2 cellular contexts compared by ENCODE assay signal in the genomic region with DNA sequence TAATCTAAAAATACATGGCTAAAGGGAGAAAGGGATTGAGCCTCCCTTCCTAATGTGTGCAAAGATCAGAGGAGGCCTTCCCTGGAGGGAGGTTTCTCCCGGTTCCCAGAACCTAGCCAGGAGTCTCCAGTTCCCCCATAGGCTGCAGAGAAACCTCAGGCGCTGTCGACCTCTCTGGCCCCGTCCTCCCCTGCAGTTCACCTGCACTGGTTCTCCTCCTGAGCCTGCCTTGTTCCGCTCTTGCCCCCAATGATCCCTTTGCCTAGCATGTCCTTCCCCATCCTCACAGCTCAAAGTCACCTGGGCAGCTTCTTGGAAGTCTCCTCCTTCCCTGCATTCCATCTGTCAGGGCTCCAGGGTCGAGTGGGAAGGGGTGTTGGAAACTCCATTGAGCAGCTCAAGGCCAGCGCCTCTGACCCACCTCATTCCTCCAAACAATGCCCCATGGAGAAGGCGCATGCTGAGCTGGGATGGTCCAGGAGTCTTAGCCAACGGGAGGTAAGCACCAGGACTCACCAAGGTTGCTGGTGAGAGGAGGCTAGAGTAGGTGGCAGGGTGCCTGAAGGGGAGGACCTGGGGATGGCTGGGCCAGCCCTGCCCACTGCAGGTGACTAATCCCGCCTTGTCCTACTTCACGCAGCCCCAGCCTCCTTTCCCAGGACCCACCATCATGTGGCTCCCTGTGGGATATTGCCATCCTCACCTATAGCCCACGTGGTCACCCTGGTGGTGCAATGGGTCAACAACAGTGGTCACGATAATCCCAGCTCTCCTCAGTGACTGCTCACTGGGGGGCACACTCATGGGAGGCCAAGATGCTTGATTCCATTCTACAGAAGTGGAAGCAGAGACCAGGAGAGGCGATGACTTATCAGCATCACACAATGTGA.
TF ChIP-seq lines count a peak whose summit lies in the region.

No MANE protein-coding gene starts in this region.

TF ChIP-seq in HCT116, 20 proteins besides CTCF, POLR2A, EP300 and RAD21:
- TF ChIP-seq ZFX (IDR thresholded peaks at IDR 0.05) (no peak), POLR2AphosphoS5 (IDR thresholded peaks at IDR 0.05; ENCODE audit: low read depth, low read length) (no peak), ELF1 (IDR thresholded peaks at IDR 0.05; ENCODE audit: borderline replicate concordance, low read depth) (no peak), FOSL1 (IDR thresholded peaks at IDR 0.05; ENCODE audit: low read depth) (no peak), CBX3 (IDR thresholded peaks at IDR 0.05; ENCODE audit: low read depth) (no peak), SRF (IDR thresholded peaks at IDR 0.05; ENCODE audit: low read depth) (no peak), EZH2 (IDR thresholded peaks at IDR 0.05) (no peak), JUND (IDR thresholded peaks at IDR 0.05) (no peak), EZH2phosphoT487 (IDR thresholded peaks at IDR 0.05; ENCODE audit: borderline replicate concordance) (no peak), CEBPB (IDR thresholded peaks at IDR 0.05; ENCODE audit: low read depth) (no peak), ZNF274 (IDR thresholded peaks at IDR 0.05; ENCODE audit: low read depth, low read length) (no peak), YY1 (IDR thresholded peaks at IDR 0.05; ENCODE audit: extremely low read depth, insufficient replicate concordance, low read depth, low read length) (no peak)
- TF ChIP-seq, protein P1, sequence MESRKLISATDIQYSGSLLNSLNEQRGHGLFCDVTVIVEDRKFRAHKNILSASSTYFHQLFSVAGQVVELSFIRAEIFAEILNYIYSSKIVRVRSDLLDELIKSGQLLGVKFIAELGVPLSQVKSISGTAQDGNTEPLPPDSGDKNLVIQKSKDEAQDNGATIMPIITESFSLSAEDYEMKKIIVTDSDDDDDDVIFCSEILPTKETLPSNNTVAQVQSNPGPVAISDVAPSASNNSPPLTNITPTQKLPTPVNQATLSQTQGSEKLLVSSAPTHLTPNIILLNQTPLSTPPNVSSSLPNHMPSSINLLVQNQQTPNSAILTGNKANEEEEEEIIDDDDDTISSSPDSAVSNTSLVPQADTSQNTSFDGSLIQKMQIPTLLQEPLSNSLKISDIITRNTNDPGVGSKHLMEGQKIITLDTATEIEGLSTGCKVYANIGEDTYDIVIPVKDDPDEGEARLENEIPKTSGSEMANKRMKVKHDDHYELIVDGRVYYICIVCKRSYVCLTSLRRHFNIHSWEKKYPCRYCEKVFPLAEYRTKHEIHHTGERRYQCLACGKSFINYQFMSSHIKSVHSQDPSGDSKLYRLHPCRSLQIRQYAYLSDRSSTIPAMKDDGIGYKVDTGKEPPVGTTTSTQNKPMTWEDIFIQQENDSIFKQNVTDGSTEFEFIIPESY (IDR thresholded peaks at IDR 0.05; ENCODE audit: extremely low read depth, insufficient replicate concordance, low read length) = no peak
- TF ChIP-seq, protein P2, sequence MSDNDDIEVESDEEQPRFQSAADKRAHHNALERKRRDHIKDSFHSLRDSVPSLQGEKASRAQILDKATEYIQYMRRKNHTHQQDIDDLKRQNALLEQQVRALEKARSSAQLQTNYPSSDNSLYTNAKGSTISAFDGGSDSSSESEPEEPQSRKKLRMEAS (IDR thresholded peaks at IDR 0.05) = no peak
- TF ChIP-seq, protein P3, sequence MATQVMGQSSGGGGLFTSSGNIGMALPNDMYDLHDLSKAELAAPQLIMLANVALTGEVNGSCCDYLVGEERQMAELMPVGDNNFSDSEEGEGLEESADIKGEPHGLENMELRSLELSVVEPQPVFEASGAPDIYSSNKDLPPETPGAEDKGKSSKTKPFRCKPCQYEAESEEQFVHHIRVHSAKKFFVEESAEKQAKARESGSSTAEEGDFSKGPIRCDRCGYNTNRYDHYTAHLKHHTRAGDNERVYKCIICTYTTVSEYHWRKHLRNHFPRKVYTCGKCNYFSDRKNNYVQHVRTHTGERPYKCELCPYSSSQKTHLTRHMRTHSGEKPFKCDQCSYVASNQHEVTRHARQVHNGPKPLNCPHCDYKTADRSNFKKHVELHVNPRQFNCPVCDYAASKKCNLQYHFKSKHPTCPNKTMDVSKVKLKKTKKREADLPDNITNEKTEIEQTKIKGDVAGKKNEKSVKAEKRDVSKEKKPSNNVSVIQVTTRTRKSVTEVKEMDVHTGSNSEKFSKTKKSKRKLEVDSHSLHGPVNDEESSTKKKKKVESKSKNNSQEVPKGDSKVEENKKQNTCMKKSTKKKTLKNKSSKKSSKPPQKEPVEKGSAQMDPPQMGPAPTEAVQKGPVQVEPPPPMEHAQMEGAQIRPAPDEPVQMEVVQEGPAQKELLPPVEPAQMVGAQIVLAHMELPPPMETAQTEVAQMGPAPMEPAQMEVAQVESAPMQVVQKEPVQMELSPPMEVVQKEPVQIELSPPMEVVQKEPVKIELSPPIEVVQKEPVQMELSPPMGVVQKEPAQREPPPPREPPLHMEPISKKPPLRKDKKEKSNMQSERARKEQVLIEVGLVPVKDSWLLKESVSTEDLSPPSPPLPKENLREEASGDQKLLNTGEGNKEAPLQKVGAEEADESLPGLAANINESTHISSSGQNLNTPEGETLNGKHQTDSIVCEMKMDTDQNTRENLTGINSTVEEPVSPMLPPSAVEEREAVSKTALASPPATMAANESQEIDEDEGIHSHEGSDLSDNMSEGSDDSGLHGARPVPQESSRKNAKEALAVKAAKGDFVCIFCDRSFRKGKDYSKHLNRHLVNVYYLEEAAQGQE (IDR thresholded peaks at IDR 0.05; ENCODE audit: low read depth) = no peak
- TF ChIP-seq, protein P4, sequence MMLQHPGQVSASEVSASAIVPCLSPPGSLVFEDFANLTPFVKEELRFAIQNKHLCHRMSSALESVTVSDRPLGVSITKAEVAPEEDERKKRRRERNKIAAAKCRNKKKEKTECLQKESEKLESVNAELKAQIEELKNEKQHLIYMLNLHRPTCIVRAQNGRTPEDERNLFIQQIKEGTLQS (IDR thresholded peaks at IDR 0.05) = no peak
TF ChIP-seq in HCT116: peak in this region for 0.

TF ChIP-seq in K562, 482 proteins besides CTCF, POLR2A, EP300 and RAD21:
- TF ChIP-seq, protein P4 (IDR thresholded peaks at IDR 0.05) = no peak
- TF ChIP-seq, protein P4 (CRISPR knock-in tag; conservative IDR thresholded peaks at IDR 0.05) = peak; percentile 30; the same call in 1 of the 2 replicates
- TF ChIP-seq, protein P5, sequence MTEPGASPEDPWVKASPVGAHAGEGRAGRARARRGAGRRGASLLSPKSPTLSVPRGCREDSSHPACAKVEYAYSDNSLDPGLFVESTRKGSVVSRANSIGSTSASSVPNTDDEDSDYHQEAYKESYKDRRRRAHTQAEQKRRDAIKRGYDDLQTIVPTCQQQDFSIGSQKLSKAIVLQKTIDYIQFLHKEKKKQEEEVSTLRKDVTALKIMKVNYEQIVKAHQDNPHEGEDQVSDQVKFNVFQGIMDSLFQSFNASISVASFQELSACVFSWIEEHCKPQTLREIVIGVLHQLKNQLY (CRISPR knock-in tag; conservative IDR thresholded peaks at IDR 0.05) = 0 out of 4 replicates have a peak, but pooled peaks of 1 of the 2 experiments have one; percentile 85
- TF ChIP-seq, protein P6, sequence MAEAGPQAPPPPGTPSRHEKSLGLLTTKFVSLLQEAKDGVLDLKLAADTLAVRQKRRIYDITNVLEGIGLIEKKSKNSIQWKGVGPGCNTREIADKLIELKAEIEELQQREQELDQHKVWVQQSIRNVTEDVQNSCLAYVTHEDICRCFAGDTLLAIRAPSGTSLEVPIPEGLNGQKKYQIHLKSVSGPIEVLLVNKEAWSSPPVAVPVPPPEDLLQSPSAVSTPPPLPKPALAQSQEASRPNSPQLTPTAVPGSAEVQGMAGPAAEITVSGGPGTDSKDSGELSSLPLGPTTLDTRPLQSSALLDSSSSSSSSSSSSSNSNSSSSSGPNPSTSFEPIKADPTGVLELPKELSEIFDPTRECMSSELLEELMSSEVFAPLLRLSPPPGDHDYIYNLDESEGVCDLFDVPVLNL (CRISPR knock-in tag; IDR thresholded peaks at IDR 0.05; ENCODE audit: low read depth) = no peak
- no peak for TF ChIP-seq ZC3H4 (CRISPR knock-in tag; IDR thresholded peaks at IDR 0.05; ENCODE audit: borderline replicate concordance)
- TF ChIP-seq BRD9 (IDR thresholded peaks at IDR 0.05; ENCODE audit: low read depth, partially characterized antibody) = no peak
